12 cellular contexts compared by ENCODE assay signal in the genomic region with DNA sequence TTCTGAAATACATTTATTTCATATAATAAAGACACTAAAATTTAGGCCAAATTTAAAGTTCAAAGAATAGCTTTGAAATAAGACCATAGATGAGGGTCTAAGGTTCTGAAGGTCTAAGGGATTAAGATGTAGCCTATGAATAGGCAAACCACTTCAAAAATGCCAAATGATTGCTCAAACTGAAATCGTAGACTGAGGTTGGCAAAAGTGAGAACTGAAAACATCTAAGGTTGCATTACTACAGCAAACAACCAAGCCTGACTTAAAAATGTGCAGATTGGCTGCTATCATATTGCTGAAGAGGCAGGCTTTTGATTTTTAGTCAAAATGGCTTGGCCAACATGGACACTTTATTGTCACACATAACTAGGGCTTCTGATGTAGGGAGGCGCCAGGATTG. TPM values are rescaled to one million over a fixed set of nuclear protein-coding genes. Genes with fewer than 3 reads are reported as not detected.
DNase-seq lines count a peak whose midpoint lies in the region; ATAC-seq and TF ChIP-seq lines count a peak whose summit lies in the region.
"Had no signal": no experiment of that assay in that cellular context is flagged by ENCODE, and none has a peak within 500 bp of the region (broad histone marks: within the 10 kb centered on the region; RNA-seq: fewer than 3 reads in every experiment).

No MANE protein-coding gene starts in this region.

- peaks cover 24% of the 10 kb centered on the region for H3K4me1 Mint-ChIP-seq in T-helper 2 cell treated with Interferon-gamma antibody and Interleukin-4, amounts not matched to agents 5 μg/mL and 100 μg/mL, for 36 hours (ENCODE audit: low read depth)

- no peaks in the 10 kb centered on the region for H3K4me1 ChIP-seq in uterus
- H3K4me1 ChIP-seq: esophagus squamous epithelium had no signal

- intact Hi-C loops in uterus (cut with DNase I; ENCODE audit: low total_unique reads) = no loop called here

- no peak overlapping the region for H3K4me3 Mint-ChIP-seq in T-helper 2 cell treated with Interferon-gamma antibody and Interleukin-4, amounts not matched to agents 5 μg/mL and 100 μg/mL, for 36 hours
- H3K4me3 Mint-ChIP-seq: CD4-positive, alpha-beta T cell had no signal

- no peak for TF ChIP-seq POLR2A in uterus (IDR thresholded peaks at IDR 0.05)

- no peak overlapping the region for H3K4me3 ChIP-seq in uterus
- H3K4me3 ChIP-seq: esophagus squamous epithelium, skin epidermis had no signal

- peak; percentile 26 for DNase-seq in T-helper 2 cell treated with Interferon-gamma antibody and Interleukin-4, amounts not matched to agents 5 μg/mL and 100 μg/mL, for 36 hours (ENCODE audit: low spot score)
- no peak for DNase-seq in ureter (ENCODE audit: low spot score)
- DNase-seq in effector CD8-positive, alpha-beta T cell (lab: John Stamatoyannopoulos, UW) = no peak
- no peak for DNase-seq in NCI-H1436 (lab: John Stamatoyannopoulos, UW)
- DNase-seq in uterus = no peak
- DNase-seq: CD4-positive, alpha-beta T cell; esophagus squamous epithelium had no signal

- H3K9me3 Mint-ChIP-seq in T-helper 2 cell treated with Interferon-gamma antibody and Interleukin-4, amounts not matched to agents 5 μg/mL and 100 μg/mL, for 36 hours = no peaks in the 10 kb centered on the region
- H3K9me3 Mint-ChIP-seq: CD4-positive, alpha-beta T cell had no signal

- H3K27ac Mint-ChIP-seq in T-helper 2 cell treated with Interferon-gamma antibody and Interleukin-4, amounts not matched to agents 5 μg/mL and 100 μg/mL, for 36 hours = no peak overlapping the region
- H3K27ac Mint-ChIP-seq: CD4-positive, alpha-beta T cell had no signal

- ATAC-seq in GM18520 (IDR thresholded peaks at IDR 0.05; ENCODE audit: unreplicated experiment) (peak; percentile 89), GM21367 (IDR thresholded peaks at IDR 0.05; ENCODE audit: unreplicated experiment) (peak; percentile 79), HG03045 (IDR thresholded peaks at IDR 0.05; ENCODE audit: unreplicated experiment) (peak; percentile 78)

- peaks cover 25% of the 10 kb centered on the region for H3K27me3 Mint-ChIP-seq in T-helper 2 cell treated with Interferon-gamma antibody and Interleukin-4, amounts not matched to agents 5 μg/mL and 100 μg/mL, for 36 hours (ENCODE audit: low read depth)
- H3K27me3 Mint-ChIP-seq: CD4-positive, alpha-beta T cell had no signal

- H3K27ac ChIP-seq in uterus = no peak overlapping the region
- H3K27ac ChIP-seq: esophagus squamous epithelium, HL-60, skin epidermis had no signal

- H3K9me3 ChIP-seq in uterus = no peaks in the 10 kb centered on the region
- H3K9me3 ChIP-seq: esophagus squamous epithelium had no signal

- no peaks in the 10 kb centered on the region for H3K27me3 ChIP-seq in uterus
- H3K27me3 ChIP-seq: esophagus squamous epithelium had no signal

- no peaks in the 10 kb centered on the region for H3K36me3 Mint-ChIP-seq in T-helper 2 cell treated with Interferon-gamma antibody and Interleukin-4, amounts not matched to agents 5 μg/mL and 100 μg/mL, for 36 hours (ENCODE audit: low read depth)

- no peaks in the 10 kb centered on the region for H3K36me3 ChIP-seq in uterus
- H3K36me3 ChIP-seq: esophagus squamous epithelium had no signal

- TF ChIP-seq CTCF in uterus (IDR thresholded peaks at IDR 0.05) = no peak

RNA-seq across cellular contexts. Expression of a gene that starts 41.3 kb away (rescaled TPM):
- total RNA-seq in ureter (26.3 TPM), uterus (10 to 100 TPM in 1 of 4 donors, 1 to 10 TPM in 3; 1.5 to 10.9 (median 8.0) TPM)

RNA-seq across cellular contexts. Expression of a gene that starts 50.4 kb away (rescaled TPM):
- total RNA-seq in ureter (0.49 TPM), uterus (under 1 TPM in 1 of 4 donors, not detected in 3; 0.48 TPM)
